10 cellular contexts compared by ENCODE assay signal in genomic region chr18:60385693-60386092, GRCh38. TPM values are rescaled to one million over a fixed set of nuclear protein-coding genes. Genes with fewer than 3 reads are reported as not detected.
"Had no signal": no experiment of that assay in that cellular context is flagged by ENCODE, and none has a peak within 500 bp of the region (broad histone marks: within the 10 kb centered on the region; RNA-seq: fewer than 3 reads in every experiment).

No MANE protein-coding gene starts in this region.

- H3K4me2 ChIP-seq: GM23338, KMS-11 had no signal

- H3K9ac ChIP-seq: KMS-11 had no signal

- H3K4me3 ChIP-seq: GM23338, HAP-1 had no signal

- H2AFZ ChIP-seq: GM23338 had no signal

- H3K4me1 ChIP-seq: HAP-1 had no signal

- ATAC-seq: GM23338, HCT116 had no signal

- H3K27ac ChIP-seq: HL-60, KMS-11 had no signal

- H3K9me3 ChIP-seq: HAP-1 had no signal

- DNase-seq: H7, HFFc6, KBM-7 had no signal

- H3K36me3 ChIP-seq: HAP-1 had no signal

RNA-seq across cellular contexts. Expression of gene MC4R, which starts 13.1 kb away (rescaled TPM):
- total RNA-seq: GM23338, HFFc6, HT1080 had no signal
- polyA plus RNA-seq: GM23338, IgD-negative memory B cell had no signal
